12 cellular contexts compared by ENCODE assay signal in the genomic region with DNA sequence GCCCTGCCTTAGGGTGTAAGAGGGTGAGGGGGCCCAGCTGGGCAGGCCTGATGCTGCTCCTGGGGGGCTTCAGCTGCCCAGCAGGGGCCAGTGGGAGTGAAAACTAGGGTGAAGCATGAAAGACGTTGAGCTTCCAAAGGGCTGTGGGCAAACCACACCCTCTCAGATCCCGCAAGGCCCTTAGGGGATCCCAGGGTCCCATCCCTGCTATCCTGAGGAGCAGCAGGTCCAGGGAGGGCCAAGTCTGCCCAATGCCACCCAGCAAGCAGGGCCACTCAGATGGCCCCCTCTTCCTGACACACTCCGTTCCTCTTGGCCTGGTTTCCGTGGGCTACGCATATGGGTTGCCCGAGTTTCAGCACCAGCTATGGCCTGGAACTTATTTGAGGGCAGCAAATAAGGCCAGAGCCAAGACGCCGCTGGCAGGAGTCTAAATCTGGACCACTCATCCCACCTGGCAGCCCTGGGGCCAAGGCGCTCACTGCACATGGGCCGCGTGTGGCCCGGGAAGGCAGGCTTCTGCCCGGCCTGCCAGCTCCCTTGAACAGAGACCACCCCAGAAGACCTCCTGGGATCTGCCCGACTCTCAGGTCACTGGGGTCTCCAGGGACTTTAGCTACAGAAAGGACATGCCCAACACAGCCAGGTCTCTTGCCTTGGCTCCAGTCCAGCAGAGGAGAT. TPM values are rescaled to one million over a fixed set of nuclear protein-coding genes. Genes with fewer than 3 reads are reported as not detected.
DNase-seq lines count a peak whose midpoint lies in the region; ATAC-seq and TF ChIP-seq lines count a peak whose summit lies in the region.
"Had no signal": no experiment of that assay in that cellular context is flagged by ENCODE, and none has a peak within 500 bp of the region (broad histone marks: within the 10 kb centered on the region; RNA-seq: fewer than 3 reads in every experiment).

No MANE protein-coding gene starts in this region.

- H3K4me1 ChIP-seq in Peyer's patch, result peaks cover 0 to 61% (median 43%) of the 10 kb centered on the region in 4 donors
- H3K4me1 ChIP-seq in esophagus muscularis mucosa, result peaks cover 33 to 66% (median 63%) of the 10 kb centered on the region in 4 donors
- peaks cover 32% of the 10 kb centered on the region for H3K4me1 ChIP-seq in thymus (ENCODE audit: control insufficient read depth, insufficient read depth, low read length)

- TF ChIP-seq EP300 in esophagus muscularis mucosa (IDR thresholded peaks at IDR 0.05), result no peak

- H3K9me3 ChIP-seq in Peyer's patch (no peaks in the 10 kb centered on the region), esophagus muscularis mucosa (no peaks in the 10 kb centered on the region), thymus (ENCODE audit: control insufficient read depth) (no peaks in the 10 kb centered on the region)
- H3K9me3 ChIP-seq: ascending aorta, psoas muscle had no signal

- WGBS in esophagus muscularis mucosa, result 93% methylated on average over 13 of the region's 14 CpGs
- WGBS in thymus, result 92% methylated on average over 14 of the region's 14 CpGs

- H3K27me3 ChIP-seq in Peyer's patch (no peaks in the 10 kb centered on the region), esophagus muscularis mucosa (peaks cover 0 to 38% (median 5%) of the 10 kb centered on the region in 4 donors), thymus (ENCODE audit: control insufficient read depth, insufficient read depth) (no peaks in the 10 kb centered on the region)
- H3K27me3 ChIP-seq: ascending aorta had no signal

- H3K36me3 ChIP-seq in Peyer's patch (peaks cover 0 to 10% (median 0%) of the 10 kb centered on the region in 3 donors), esophagus muscularis mucosa (no peaks in the 10 kb centered on the region), thymus (ENCODE audit: control insufficient read depth, insufficient read depth) (peaks cover 58% of the 10 kb centered on the region)
- H3K36me3 ChIP-seq: ascending aorta had no signal

- H3K4me3 ChIP-seq in Peyer's patch (peak overlapping the region in 1 of 4 donors; percentile 15), esophagus muscularis mucosa (no peak overlapping the region), thymus (ENCODE audit: low read length) (peak overlapping the region; percentile 94)
- H3K4me3 ChIP-seq: ascending aorta, psoas muscle, SK-N-MC had no signal

- intact Hi-C loops in Right ventricle myocardium inferior (cut with DNase I), result no loop called here
- intact Hi-C loops in cardiac septum (cut with DNase I), result no loop called here
- intact Hi-C loops in esophagus muscularis mucosa (cut with DNase I), result no loop called here

- no peak for ATAC-seq in Right ventricle myocardium inferior
- ATAC-seq in HG03354 (IDR thresholded peaks at IDR 0.05; ENCODE audit: poor library complexity, severe bottlenecking, unreplicated experiment), result no peak

- TF ChIP-seq CTCF in Peyer's patch (IDR thresholded peaks at IDR 0.05), result no peak
- TF ChIP-seq CTCF in esophagus muscularis mucosa (IDR thresholded peaks at IDR 0.05), result no peak

- H3K27ac ChIP-seq in Peyer's patch (peak overlapping the region; percentile 57 to 99 (median 72)), esophagus muscularis mucosa (replicated peaks in 1 of 4) (peak overlapping the region; percentile 3 to 65 (median 47)), thymus (ENCODE audit: low read depth) (peak overlapping the region; percentile 25)
- H3K27ac ChIP-seq: psoas muscle, SK-N-MC had no signal

- no peak for TF ChIP-seq POLR2A in Peyer's patch (IDR thresholded peaks at IDR 0.05)
- no peak for TF ChIP-seq POLR2A in esophagus muscularis mucosa (IDR thresholded peaks at IDR 0.05; ENCODE audit: low read depth)

- peak; percentile 37 for DNase-seq in Right ventricle myocardium inferior (ENCODE audit: missing footprints)
- DNase-seq in cardiac septum (ENCODE audit: low spot score), result no peak
- DNase-seq in Peyer's patch, result no peak
- DNase-seq in esophagus muscularis mucosa (ENCODE audit: extremely low spot score), result no peak
- DNase-seq in LoVo (ENCODE audit: low spot score), result no peak
- DNase-seq in effector CD8-positive, alpha-beta T cell (lab: John Stamatoyannopoulos, UW), result no peak
- DNase-seq: stimulated activated CD4-positive, alpha-beta T cell treated with anti-CD3 and anti-CD28 coated beads, Interleukin-2, amount 100 ng/mL, for 48 hours had no signal

RNA-seq across cellular contexts. Expression of gene ATP2A3, which starts 4.2 kb away (rescaled TPM):
- total RNA-seq in Right ventricle myocardium inferior, result 7.7 TPM
- total RNA-seq in cardiac septum, result 8.9 TPM
- total RNA-seq in Peyer's patch, result 100 to 1,000 TPM in 2 of 4 donors, 10 to 100 TPM in 2; 78.6 to 231 (median 112) TPM
- 10 to 100 TPM; 17.9 to 35.4 (median 24.8) TPM for total RNA-seq in esophagus muscularis mucosa
- 116 TPM for polyA plus RNA-seq in thymus

RNA-seq across cellular contexts. Expression of gene P2RX1, which starts 43.8 kb away (rescaled TPM):
- 0.16 TPM for total RNA-seq in Right ventricle myocardium inferior
- total RNA-seq in cardiac septum, result 5.1 TPM
- 10 to 100 TPM in 1 of 4 donors, 1 to 10 TPM in 2, under 1 TPM in 1; 0.88 to 27.2 (median 4.3) TPM for total RNA-seq in Peyer's patch
- total RNA-seq in esophagus muscularis mucosa, result 10 to 100 TPM in 2 of 4 donors, 1 to 10 TPM in 2; 3.7 to 26.0 (median 10.2) TPM
- polyA plus RNA-seq in thymus, result 6.0 TPM
- total RNA-seq: ascending aorta had no signal
